In the genomic region with DNA sequence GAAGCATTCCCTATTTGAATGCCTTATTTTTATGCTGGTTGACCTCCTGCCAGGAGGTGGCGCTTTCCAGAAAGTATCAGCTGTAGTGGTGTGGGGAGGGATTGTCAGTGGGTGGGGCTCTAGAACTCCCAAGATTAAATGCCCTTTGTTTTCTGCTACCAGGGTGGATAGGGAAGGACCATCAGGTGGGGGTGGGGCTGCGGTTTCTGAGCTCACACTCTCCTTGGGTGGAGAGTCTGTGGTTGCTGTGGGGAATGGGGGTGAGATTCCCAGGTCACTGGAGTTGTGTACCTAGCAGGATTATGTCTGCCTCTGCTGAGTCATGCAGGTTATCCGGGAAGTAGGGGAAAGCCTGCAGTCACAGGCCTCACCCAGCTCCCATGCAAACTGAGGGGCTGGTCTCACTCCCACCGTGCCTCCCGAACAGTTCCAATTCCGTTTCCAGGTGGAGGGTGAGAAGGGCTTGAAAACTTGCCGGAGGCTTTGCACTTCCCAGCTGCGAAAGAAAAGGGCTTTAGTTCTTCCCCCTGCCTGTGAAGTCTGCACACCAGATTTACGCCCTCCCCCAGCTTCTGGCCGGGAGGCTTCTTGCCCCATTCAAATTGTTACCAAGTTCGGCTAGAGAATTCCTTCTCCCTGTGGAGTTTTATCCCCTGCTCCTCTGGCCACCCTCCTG, we compare ENCODE assay signal across 13 cellular contexts.
DNase-seq lines count a peak whose midpoint lies in the region; TF ChIP-seq lines count a peak whose summit lies in the region.
"Had no signal": no experiment of that assay in that cellular context is flagged by ENCODE, and none has a peak within 500 bp of the region (broad histone marks: within the 10 kb centered on the region; RNA-seq: fewer than 3 reads in every experiment).

No MANE protein-coding gene starts in this region.

- H3K4me1 ChIP-seq in BE2C = no peaks in the 10 kb centered on the region
- H3K4me1 ChIP-seq in smooth muscle cell (ENCODE audit: low read depth) = no peaks in the 10 kb centered on the region
- H3K4me1 ChIP-seq: gastroesophageal sphincter, pancreas had no signal

- peak; percentile 43 for TF ChIP-seq CTCF in BE2C (IDR thresholded peaks at IDR 0.05; ENCODE audit: low read depth, low read length)
- no peak for TF ChIP-seq CTCF in smooth muscle cell (IDR thresholded peaks at IDR 0.05; ENCODE audit: borderline replicate concordance, insufficient read depth, poor library complexity, severe bottlenecking)
- TF ChIP-seq CTCF in coronary artery (IDR thresholded peaks at IDR 0.05) = no peak

- no peaks in the 10 kb centered on the region for H3K79me2 ChIP-seq in smooth muscle cell (ENCODE audit: low read depth)

- H3K36me3 ChIP-seq in BE2C (no peaks in the 10 kb centered on the region), smooth muscle cell (ENCODE audit: low read depth) (no peaks in the 10 kb centered on the region)
- H3K36me3 ChIP-seq: gastroesophageal sphincter, pancreas had no signal

- H3K4me3 ChIP-seq in BE2C (ENCODE audit: low read depth, low read length) (no peak overlapping the region), smooth muscle cell (no peak overlapping the region), coronary artery (no peak overlapping the region)
- H3K4me3 ChIP-seq: gastroesophageal sphincter, pancreas had no signal

- WGBS in smooth muscle cell (ENCODE audit: low lambda C conversion rate) = 87% methylated on average over 11 of the region's 11 CpGs

- DNase-seq in BE2C (peak; percentile 40), HK-2 (ENCODE audit: unreplicated experiment) (peak; percentile 91), SHP77 (lab: John Stamatoyannopoulos, UW) (peak; percentile 35 to 51), iPS-NIHi11 (ENCODE audit: low spot score) (peak; percentile 9), activated gamma-delta T cell treated with Interleukin-2 at 50 U/mL for 16 hours (no peak), smooth muscle cell (lab: John Stamatoyannopoulos, UW; ENCODE audit: unreplicated experiment) (no peak), coronary artery (ENCODE audit: low spot score) (no peak), C1 segment of cervical spinal cord (lab: John Stamatoyannopoulos, UW) (no peak)
- DNase-seq: activated effector memory CD4-positive, alpha-beta T cell treated with anti-CD3 and anti-CD28 coated beads, Interleukin-2, amount 50 U/mL, for 16 hours; CD4-positive, CD25-positive, alpha-beta regulatory T cell; NCI-H2029 had no signal

- H3K27ac ChIP-seq in smooth muscle cell (ENCODE audit: low read depth) (no peak overlapping the region), coronary artery (no peak overlapping the region)
- H3K27ac ChIP-seq: gastroesophageal sphincter, pancreas had no signal

- no peaks in the 10 kb centered on the region for H3K9me3 ChIP-seq in BE2C
- peaks cover 4% of the 10 kb centered on the region for H3K9me3 ChIP-seq in smooth muscle cell (replicated peaks; ENCODE audit: low read depth)
- H3K9me3 ChIP-seq: gastroesophageal sphincter, pancreas had no signal

- H3F3A ChIP-seq in smooth muscle cell (ENCODE audit: low read depth) = no peaks in the 10 kb centered on the region

- no peaks in the 10 kb centered on the region for H4K20me1 ChIP-seq in smooth muscle cell (ENCODE audit: low read depth)

- no peak overlapping the region for H3K9ac ChIP-seq in smooth muscle cell (ENCODE audit: low read depth)

- H2AFZ ChIP-seq in smooth muscle cell (ENCODE audit: low read depth) = no peak overlapping the region

- H3K27me3 ChIP-seq in BE2C (no peaks in the 10 kb centered on the region), smooth muscle cell (ENCODE audit: low read depth) (no peaks in the 10 kb centered on the region)
- H3K27me3 ChIP-seq: gastroesophageal sphincter, pancreas had no signal

- no peak overlapping the region for H3K4me2 ChIP-seq in smooth muscle cell

Comparison
In these comparisons a context has a peak if more than half of its experiments do, and no peak if none do; other contexts are left out.
1. DNase-seq: peak in BE2C (single experiment), HK-2 (single experiment), SHP77 (2 of 2) and iPS-NIHi11 (single experiment); none in activated gamma-delta T cell treated with Interleukin-2 at 50 U/mL for 16 hours (single experiment), smooth muscle cell (single experiment), coronary artery (single experiment) and C1 segment of cervical spinal cord (0 of 14).